ENCODE assay signal across 22 cellular contexts in the genomic region with DNA sequence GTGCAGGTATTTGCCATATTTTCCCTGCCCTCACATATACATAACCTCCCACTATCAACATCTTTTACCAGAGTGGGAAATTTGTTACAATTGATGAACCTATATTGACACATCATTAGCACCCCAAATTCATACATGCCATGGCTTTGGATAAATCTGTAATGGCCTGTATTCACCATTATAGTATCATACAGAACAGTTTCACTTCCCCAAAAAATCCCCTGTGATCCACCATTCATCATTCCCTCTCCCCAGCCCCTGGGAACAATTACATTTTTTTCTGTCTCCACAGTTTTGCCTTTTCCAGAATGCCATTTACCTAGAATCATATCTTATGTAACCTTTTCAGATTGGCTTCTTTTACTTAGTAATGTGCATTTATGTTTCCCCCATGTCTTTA.
"Had no signal": no experiment of that assay in that cellular context is flagged by ENCODE, and none has a peak within 500 bp of the region (broad histone marks: within the 10 kb centered on the region; RNA-seq: fewer than 3 reads in every experiment).

No MANE protein-coding gene starts in this region.

- H3K27ac ChIP-seq: esophagus squamous epithelium, gastrocnemius medialis, heart right ventricle, left lung, lower lobe of right lung had no signal

- H3K4me3 ChIP-seq: dorsolateral prefrontal cortex, esophagus squamous epithelium, gastrocnemius medialis, heart right ventricle, left lung, lower lobe of right lung, mucosa of descending colon had no signal

- H3K9me3 ChIP-seq: esophagus squamous epithelium, left lung, lower lobe of right lung, mucosa of descending colon had no signal

- ATAC-seq: gastrocnemius medialis; heart right ventricle; left cardiac atrium; left lung; left ventricle myocardium superior; lower lobe of right lung; mucosa of descending colon; naive thymus-derived CD8-positive, alpha-beta T cell had no signal

- DNase-seq: dermis blood vessel endothelial cell; dorsolateral prefrontal cortex; effector CD4-positive, alpha-beta T cell; effector memory CD4-positive, alpha-beta T cell; esophagus squamous epithelium; foreskin fibroblast; gastrocnemius medialis; glutamatergic neuron; head of caudate nucleus; heart right ventricle; hippocampal formation; left cardiac atrium; left lung; left ventricle myocardium superior; lower lobe of right lung; mesenchymal stem cell; mucosa of descending colon; naive B cell; naive thymus-derived CD8-positive, alpha-beta T cell had no signal

- H3K4me1 ChIP-seq: esophagus squamous epithelium, gastrocnemius medialis, left lung, lower lobe of right lung had no signal

- H3K27me3 ChIP-seq: gastrocnemius medialis had no signal

- H3K36me3 ChIP-seq: esophagus squamous epithelium, gastrocnemius medialis, heart right ventricle, left lung, lower lobe of right lung had no signal

- FAIRE-seq: endothelial cell of umbilical vein, islet of Langerhans, keratinocyte had no signal
